19 cellular contexts compared by ENCODE assay signal in genomic region chr3:24336101-24336500, GRCh38.
DNase-seq lines count a peak whose midpoint lies in the region; ATAC-seq, FAIRE-seq and TF ChIP-seq lines count a peak whose summit lies in the region.
"Had no signal": no experiment of that assay in that cellular context is flagged by ENCODE, and none has a peak within 500 bp of the region (broad histone marks: within the 10 kb centered on the region; RNA-seq: fewer than 3 reads in every experiment).

No MANE protein-coding gene starts in this region.

- no peaks in the 10 kb centered on the region for H3K9me3 ChIP-seq in right atrium auricular region
- no peaks in the 10 kb centered on the region for H3K9me3 ChIP-seq in K562 (replicated peaks; ENCODE audit: control insufficient read depth, insufficient read depth, low read depth, low read length)
- H3K9me3 ChIP-seq in subcutaneous abdominal adipose tissue (ENCODE audit: control insufficient read depth in 5 of 5, low read length in 5 of 5) = no peaks in the 10 kb centered on the region

- intact Hi-C loops in Right ventricle myocardium inferior (cut with DNase I) (no loop called here), K562 (cut with micrococcal nuclease) (loop anchor here (5.0 kb wide), 1 partner anchor 149 kb away; no protein-coding TSS in a partner anchor), lower leg skin (cut with DNase I; ENCODE audit: low total_unique reads) (no loop called here)

- TF ChIP-seq EP300 in K562 (IDR thresholded peaks at IDR 0.05; ENCODE audit: low read length) = no peak

- no peaks in the 10 kb centered on the region for H3K4me1 ChIP-seq in right atrium auricular region
- peaks cover 3 to 4% of the 10 kb centered on the region in 2 experiments; a peak in 3 of 5 replicates for H3K4me1 ChIP-seq in K562 (replicated peaks in 1 of 2; ENCODE audit: control insufficient read depth in 2 of 2, insufficient read depth in 2 of 2, low read length in 2 of 2)
- peaks cover 0 to 45% (median 18%) of the 10 kb centered on the region in 5 donors for H3K4me1 ChIP-seq in subcutaneous abdominal adipose tissue (ENCODE audit: control insufficient read depth in 5 of 5, insufficient read depth in 5 of 5, low read length in 5 of 5)

- H3K36me3 ChIP-seq in right atrium auricular region (no peaks in the 10 kb centered on the region), K562 (ENCODE audit: control insufficient read depth, insufficient read depth, low read length) (no peaks in the 10 kb centered on the region), subcutaneous abdominal adipose tissue (ENCODE audit: control insufficient read depth in 5 of 5, insufficient read depth in 5 of 5, low read length in 5 of 5) (peaks cover 0 to 10% (median 6%) of the 10 kb centered on the region in 5 donors)

- no peak for TF ChIP-seq CTCF in right atrium auricular region (IDR thresholded peaks at IDR 0.05)
- TF ChIP-seq CTCF in K562 (IDR thresholded peaks at IDR 0.05 in 2 of 3, conservative IDR thresholded peaks at IDR 0.05 in 1 of 3; ENCODE audit: insufficient read depth in 2 of 3, low read depth in 1 of 3, low read length in 3 of 3) = no peak
- no peak for TF ChIP-seq CTCF in lower leg skin (IDR thresholded peaks at IDR 0.05)

- in situ Hi-C loops in K562 (cut with MboI) = no loop called here

- H2AFZ ChIP-seq in K562 (ENCODE audit: low read depth, low read length) = no peak overlapping the region

- no peak for FAIRE-seq in K562 (lab: Jason Lieb, UNC)

- no peaks in the 10 kb centered on the region for H3K9me1 ChIP-seq in K562 (ENCODE audit: control insufficient read depth, insufficient read depth, low read length)

- H3K27me3 ChIP-seq in right atrium auricular region = no peaks in the 10 kb centered on the region
- no peaks in the 10 kb centered on the region for H3K27me3 ChIP-seq in K562 (ENCODE audit: control insufficient read depth in 2 of 2, insufficient read depth in 2 of 2, low read length in 2 of 2)
- H3K27me3 ChIP-seq in subcutaneous abdominal adipose tissue (ENCODE audit: control insufficient read depth in 5 of 5, insufficient read depth in 4 of 5, low read length in 5 of 5) = no peaks in the 10 kb centered on the region

- peak; percentile 46 for ATAC-seq in Right ventricle myocardium inferior
- ATAC-seq in K562 = peak; percentile 49
- no peak for ATAC-seq in HG02763 (IDR thresholded peaks at IDR 0.05; ENCODE audit: unreplicated experiment)

- 33% methylated on average over 3 of the region's 3 CpGs for WGBS in K562 (ENCODE audit: insufficient coverage, low coverage, missing lambda C conversion rate)
- WGBS in lower leg skin, 2 donors = 71 to 78% methylated on average over 3 of the region's 3 CpGs

- DNase-seq in Right ventricle myocardium inferior (ENCODE audit: missing footprints) (peak; percentile 62), right atrium auricular region (ENCODE audit: low spot score) (no peak), K562 (ENCODE audit: extremely low read depth in 1 of 4, low spot score in 3 of 4) (no peak), medulla oblongata (ENCODE audit: extremely low spot score) (peak; percentile 84), T-helper 9 cell (no peak), lower leg skin (ENCODE audit: low spot score in 2 of 2) (no peak)
- DNase-seq: AML-193; CD4-positive, CD25-positive, alpha-beta regulatory T cell; DMS153; GF-D8; H7; HFFc6; NCI-H1092 treated with DMSO at 0.1 percent for 48 hours; NCI-H2081; OCI-M1; SHP77 treated with DMSO at 0.1 percent for 48 hours had no signal

- no peaks in the 10 kb centered on the region; the same call in 2 of the 3 replicates for H3K79me2 ChIP-seq in K562 (ENCODE audit: control insufficient read depth, insufficient read depth, low read length)

- CTCF ChIA-PET in K562 (lab: Yijun Ruan, JAX; ENCODE audit: low intra/inter-chr PET ratio) = no interaction called here

- H3K4me3 ChIP-seq in right atrium auricular region (no peak overlapping the region), K562 (no peak overlapping the region), subcutaneous abdominal adipose tissue (ENCODE audit: low read depth in 1 of 5, low read length in 5 of 5) (no peak overlapping the region), lower leg skin (ENCODE audit: low read depth, poor library complexity, severe bottlenecking) (no peak overlapping the region)

- H3K9ac ChIP-seq in K562 (ENCODE audit: insufficient read depth in 1 of 2, low read depth in 2 of 2, low read length in 2 of 2) (no peak overlapping the region), subcutaneous abdominal adipose tissue (ENCODE audit: low read length in 5 of 5) (no peak overlapping the region)

- no peak overlapping the region for H3K4me2 ChIP-seq in K562 (ENCODE audit: insufficient read depth, low read length)

- POLR2A ChIA-PET in K562 (lab: Yijun Ruan, JAX) = no interaction called here

- TF ChIP-seq RAD21 in K562 (CRISPR knock-in tag; conservative IDR thresholded peaks at IDR 0.05 in 1 of 2, IDR thresholded peaks at IDR 0.05 in 1 of 2) = no peak

- no TSS peak for BruUV-seq in K562 (replicated peaks; lab: Mats Ljungman, UMichigan)

- no peak overlapping the region for H3K27ac ChIP-seq in right atrium auricular region
- no peak overlapping the region for H3K27ac ChIP-seq in K562 (ENCODE audit: extremely low read depth, low read depth, low read length)
- H3K27ac ChIP-seq in subcutaneous abdominal adipose tissue (ENCODE audit: low read depth, low read length) = peak overlapping the region; percentile 68
- H3K27ac ChIP-seq: 22Rv1 had no signal

- no peak for TF ChIP-seq POLR2A in K562 (conservative IDR thresholded peaks at IDR 0.05)
- TF ChIP-seq POLR2A in lower leg skin (IDR thresholded peaks at IDR 0.05) = no peak

- H4K20me1 ChIP-seq in K562 (replicated peaks; ENCODE audit: control insufficient read depth, insufficient read depth, low read length) = no peaks in the 10 kb centered on the region

TF ChIP-seq in K562, 482 proteins besides CTCF, POLR2A, EP300 and RAD21 (continues in another document):
- no peak for TF ChIP-seq ZHX1 (conservative IDR thresholded peaks at IDR 0.05; ENCODE audit: low read length)
- no peak for TF ChIP-seq CHD1 (IDR thresholded peaks at IDR 0.05; ENCODE audit: low read length)
- TF ChIP-seq MNT (conservative IDR thresholded peaks at IDR 0.05) = no peak
- TF ChIP-seq ARID2 (IDR thresholded peaks at IDR 0.05) = no peak
- TF ChIP-seq TAF7 (tag; IDR thresholded peaks at IDR 0.05) = no peak
- TF ChIP-seq PCBP1 (IDR thresholded peaks at IDR 0.05; ENCODE audit: low read depth, low read length, poor library complexity, severe bottlenecking) = no peak
- TF ChIP-seq THRB (CRISPR knock-in tag; conservative IDR thresholded peaks at IDR 0.05) = no peak

Comparison
In these comparisons a context has a peak if more than half of its experiments do, and no peak if none do; other contexts are left out.
1. DNase-seq: peak in Right ventricle myocardium inferior (single experiment) and medulla oblongata (single experiment); none in right atrium auricular region (single experiment), K562 (0 of 4), T-helper 9 cell (single experiment) and lower leg skin (0 of 2).